Comparison of ENCODE assay signal across 16 cellular contexts in the genomic region with DNA sequence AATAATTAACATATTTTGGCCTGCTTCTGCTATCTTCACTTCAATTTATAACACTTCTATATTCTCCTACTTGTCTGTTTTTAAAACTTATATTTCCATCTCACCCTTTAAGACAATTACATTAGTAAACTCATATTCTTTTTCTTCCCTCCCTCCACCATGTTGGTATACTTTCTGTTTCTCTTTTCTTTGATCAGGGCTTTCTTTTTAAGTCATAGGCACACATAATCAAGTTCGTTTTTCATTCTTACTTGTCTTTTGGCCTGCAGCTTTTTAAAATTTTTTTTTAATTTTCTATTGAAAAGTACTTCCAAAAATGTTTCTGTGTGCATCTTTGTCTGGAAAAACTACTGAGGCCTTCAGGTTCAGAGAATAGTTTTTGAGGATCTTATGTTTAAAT. TPM values are rescaled to one million over a fixed set of nuclear protein-coding genes. Genes with fewer than 3 reads are reported as not detected.
DNase-seq lines count a peak whose midpoint lies in the region; ATAC-seq and TF ChIP-seq lines count a peak whose summit lies in the region.
"Had no signal": no experiment of that assay in that cellular context is flagged by ENCODE, and none has a peak within 500 bp of the region (broad histone marks: within the 10 kb centered on the region; RNA-seq: fewer than 3 reads in every experiment).

No MANE protein-coding gene starts in this region.

- no peak for TF ChIP-seq CTCF in OCI-LY3 (IDR thresholded peaks at IDR 0.05; ENCODE audit: low read depth, low read length)

- H3K4me3 Mint-ChIP-seq in CD8-positive, alpha-beta memory T cell, result peak overlapping the region; percentile 84 to 99 (median 88)
- H3K4me3 Mint-ChIP-seq in central memory CD8-positive, alpha-beta T cell, result peak overlapping the region; percentile 79

- peaks cover 13 to 53% (median 23%) of the 10 kb centered on the region in 3 donors for H3K36me3 Mint-ChIP-seq in CD8-positive, alpha-beta memory T cell
- peaks cover 29% of the 10 kb centered on the region for H3K36me3 Mint-ChIP-seq in central memory CD8-positive, alpha-beta T cell (ENCODE audit: insufficient read depth)

- no peaks in the 10 kb centered on the region for H3K27me3 Mint-ChIP-seq in CD8-positive, alpha-beta memory T cell
- no peaks in the 10 kb centered on the region for H3K27me3 Mint-ChIP-seq in central memory CD8-positive, alpha-beta T cell

- peak; percentile 77 for ATAC-seq in GM18868 (IDR thresholded peaks at IDR 0.05; ENCODE audit: unreplicated experiment)
- ATAC-seq in central memory CD8-positive, alpha-beta T cell (replicated peaks; ENCODE audit: extremely low read depth, poor library complexity, severe bottlenecking), result no peak
- no peak for ATAC-seq in HG02981 (IDR thresholded peaks at IDR 0.05; ENCODE audit: unreplicated experiment)
- ATAC-seq: K562 had no signal

- CTCF ChIA-PET in CD8-positive, alpha-beta memory T cell (lab: Charles Lee), result no interaction called here

- H3K4me3 ChIP-seq in CD8-positive, alpha-beta memory T cell (ENCODE audit: low read length), result peak overlapping the region; percentile 45
- 0 out of 2 replicates have a peak overlapping the region, but pooled peaks have one; percentile 9 for H3K4me3 ChIP-seq in OCI-LY3 (ENCODE audit: low read length)
- H3K4me3 ChIP-seq: K562, left ventricle myocardium inferior, sigmoid colon, SJCRH30 had no signal

- DNase-seq in CD8-positive, alpha-beta memory T cell, result peak in 1 of 5 donors; percentile 20
- no peak for DNase-seq in central memory CD8-positive, alpha-beta T cell (ENCODE audit: low spot score in 2 of 2)
- DNase-seq in retina (no peak), activated gamma-delta T cell (lab: John Stamatoyannopoulos, UW) (no peak), medulla oblongata (ENCODE audit: extremely low spot score) (no peak)
- DNase-seq: activated gamma-delta T cell treated with Interleukin-2 at 50 U/mL for 16 hours, BE2C, cortex of kidney, left ventricle myocardium inferior, NCI-H1930, sigmoid colon, SJCRH30 had no signal

- no peak overlapping the region for H3K9ac ChIP-seq in OCI-LY3 (ENCODE audit: low read length)

- H3K4me2 ChIP-seq in OCI-LY3 (ENCODE audit: low read length), result peak overlapping the region; percentile 47

- peaks cover 13% of the 10 kb centered on the region for H3K36me3 ChIP-seq in CD8-positive, alpha-beta memory T cell (ENCODE audit: insufficient read depth, low read length)
- no peaks in the 10 kb centered on the region for H3K36me3 ChIP-seq in OCI-LY3 (replicated peaks; ENCODE audit: low read depth, low read length)
- H3K36me3 ChIP-seq: BE2C, left ventricle myocardium inferior, sigmoid colon, SJCRH30 had no signal

- POLR2A ChIA-PET in CD8-positive, alpha-beta memory T cell (lab: Charles Lee), result no interaction called here

- H4K20me1 ChIP-seq in OCI-LY3 (ENCODE audit: insufficient read depth, low read length), result no peaks in the 10 kb centered on the region

- H3K9me3 Mint-ChIP-seq in CD8-positive, alpha-beta memory T cell, result peaks cover 0 to 2% (median 0%) of the 10 kb centered on the region in 5 donors
- H3K9me3 Mint-ChIP-seq in central memory CD8-positive, alpha-beta T cell, result peaks cover 5% of the 10 kb centered on the region

- no peaks in the 10 kb centered on the region for H3K9me3 ChIP-seq in CD8-positive, alpha-beta memory T cell (ENCODE audit: low read length)
- no peaks in the 10 kb centered on the region for H3K9me3 ChIP-seq in OCI-LY3 (ENCODE audit: insufficient read depth, low read length)
- H3K9me3 ChIP-seq: BE2C, sigmoid colon, SJCRH30 had no signal

- peak overlapping the region; percentile 12 for H3K27ac ChIP-seq in CD8-positive, alpha-beta memory T cell (ENCODE audit: low read depth, low read length)
- H3K27ac ChIP-seq in OCI-LY3 (ENCODE audit: low read length), result no peak overlapping the region
- H3K27ac ChIP-seq: left ventricle myocardium inferior, sigmoid colon, SJCRH30 had no signal

- no peaks in the 10 kb centered on the region for H3K27me3 ChIP-seq in CD8-positive, alpha-beta memory T cell (ENCODE audit: insufficient read depth, low read length, poor library complexity, severe bottlenecking)
- H3K27me3 ChIP-seq in OCI-LY3 (ENCODE audit: low read depth, low read length), result no peaks in the 10 kb centered on the region
- H3K27me3 ChIP-seq: BE2C, sigmoid colon, SJCRH30 had no signal

- H3K79me2 ChIP-seq in OCI-LY3 (ENCODE audit: low read length), result no peaks in the 10 kb centered on the region

- H3K4me1 Mint-ChIP-seq in CD8-positive, alpha-beta memory T cell, result peaks cover 44 to 73% (median 63%) of the 10 kb centered on the region in 3 donors
- peaks cover 50% of the 10 kb centered on the region for H3K4me1 Mint-ChIP-seq in central memory CD8-positive, alpha-beta T cell

- peak overlapping the region; percentile 25 to 98 (median 80) for H3K27ac Mint-ChIP-seq in CD8-positive, alpha-beta memory T cell
- peak overlapping the region; percentile 66 for H3K27ac Mint-ChIP-seq in central memory CD8-positive, alpha-beta T cell (ENCODE audit: low read depth)

- H3K4me1 ChIP-seq in CD8-positive, alpha-beta memory T cell (ENCODE audit: insufficient read depth, low read length), result peaks cover 31% of the 10 kb centered on the region
- H3K4me1 ChIP-seq in OCI-LY3 (ENCODE audit: low read length), result peaks cover 9% of the 10 kb centered on the region
- H3K4me1 ChIP-seq: BE2C, left ventricle myocardium inferior, sigmoid colon, SJCRH30 had no signal

- peak overlapping the region; percentile 80 for H2AFZ ChIP-seq in OCI-LY3 (ENCODE audit: low read depth, low read length)

RNA-seq across cellular contexts. Expression of a gene that starts 2.3 kb away (rescaled TPM):
- 10 to 100 TPM; 23.9 to 24.2 TPM for total RNA-seq in CD8-positive, alpha-beta memory T cell
- polyA plus RNA-seq in CD8-positive, alpha-beta memory T cell, result 110 TPM
- total RNA-seq: K562, SJCRH30 had no signal
- polyA plus RNA-seq: K562 had no signal
